In the genomic region with DNA sequence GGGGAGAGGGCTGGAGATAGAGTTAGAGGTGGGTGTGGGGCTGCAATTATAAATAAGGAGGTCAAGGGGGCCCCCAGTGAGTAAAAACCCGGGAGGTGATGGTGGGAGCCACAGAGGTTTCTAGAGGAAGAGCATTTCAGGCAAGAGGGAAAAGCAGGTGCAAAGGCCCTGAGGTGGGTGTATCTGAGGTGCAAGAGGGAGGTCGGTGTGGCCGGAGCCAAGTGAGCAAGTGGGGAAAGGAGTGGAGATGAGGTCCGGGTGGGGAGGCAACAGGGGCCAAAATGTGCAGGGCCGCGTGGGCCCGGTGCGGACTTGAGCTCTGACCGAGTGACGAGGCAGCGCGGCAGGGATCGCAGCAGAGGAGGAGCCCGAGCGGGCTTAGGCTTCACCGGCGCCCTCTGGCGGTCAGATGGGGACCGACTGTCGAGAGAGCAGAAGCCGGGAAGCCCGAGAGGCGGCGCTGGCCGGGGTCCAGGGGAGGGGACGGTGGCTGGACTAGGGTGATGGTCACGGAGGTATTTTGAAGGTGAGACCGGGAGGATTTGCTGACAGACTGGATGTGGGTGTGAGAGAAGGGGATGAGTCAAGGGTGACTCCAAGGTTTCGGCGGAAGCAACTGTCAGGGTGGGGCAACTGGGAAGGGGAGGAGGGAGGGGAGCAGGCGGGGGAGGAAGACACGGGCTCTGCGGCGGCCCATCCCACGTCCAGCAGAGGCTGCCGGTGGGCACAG, we compare ENCODE assay signal across 8 cellular contexts. TPM values are rescaled to one million over a fixed set of nuclear protein-coding genes. Genes with fewer than 3 reads are reported as not detected.
DNase-seq lines count a peak whose midpoint lies in the region; ATAC-seq, FAIRE-seq and TF ChIP-seq lines count a peak whose summit lies in the region.

No MANE protein-coding gene starts in this region.

- H3K4me1 Mint-ChIP-seq in T-helper 17 cell, result peaks cover 22% of the 10 kb centered on the region

- TF ChIP-seq CTCF in GM12873 (IDR thresholded peaks at IDR 0.05; ENCODE audit: insufficient read depth, low read depth, low read length, missing control alignments), result peak; percentile 94
- TF ChIP-seq CTCF in right atrium auricular region (IDR thresholded peaks at IDR 0.05), result peak; percentile 89 to 96

- ATAC-seq in T-helper 17 cell (peak; percentile 92), HG03095 (IDR thresholded peaks at IDR 0.05; ENCODE audit: unreplicated experiment) (no peak)

- no peaks in the 10 kb centered on the region for H3K27me3 ChIP-seq in right atrium auricular region

- H3K27ac Mint-ChIP-seq in T-helper 17 cell, result no peak overlapping the region

- peaks cover 3% of the 10 kb centered on the region for H3K36me3 Mint-ChIP-seq in T-helper 17 cell (ENCODE audit: low read depth)

- H3K4me3 Mint-ChIP-seq in T-helper 17 cell, result peak overlapping the region; percentile 82

- H3K36me3 ChIP-seq in right atrium auricular region, result no peaks in the 10 kb centered on the region

- no peak overlapping the region for H3K27ac ChIP-seq in right atrium auricular region

- no peaks in the 10 kb centered on the region for H3K9me3 ChIP-seq in T-helper 17 cell (ENCODE audit: control insufficient read depth, low read length, poor library complexity, severe bottlenecking)
- no peaks in the 10 kb centered on the region for H3K9me3 ChIP-seq in right atrium auricular region

- peaks cover 0 to 8% of the 10 kb centered on the region in 2 donors for H3K4me1 ChIP-seq in right atrium auricular region

- H3K27me3 Mint-ChIP-seq in T-helper 17 cell, result no peaks in the 10 kb centered on the region

- H3K4me3 ChIP-seq in right atrium auricular region, result peak overlapping the region; percentile 29 to 43

- DNase-seq in NCI-H1417 (lab: John Stamatoyannopoulos, UW) (peak; percentile 65 to 89 (median 82)), T-helper 17 cell (peak; percentile 75 to 90 (median 82)), amniotic stem cell (lab: John Stamatoyannopoulos, UW) (peak; percentile 85), right atrium auricular region (ENCODE audit: low spot score) (peak; percentile 88), putamen (ENCODE audit: low spot score) (peak; percentile 63), urothelium cell line (ENCODE audit: low spot score) (peak; percentile 91)

- FAIRE-seq in urothelium cell line (lab: Jason Lieb, UNC), result no peak

RNA-seq across cellular contexts. Expression of a gene that starts 17.7 kb away (rescaled TPM):
- not detected for total RNA-seq in T-helper 17 cell
- not detected for total RNA-seq in right atrium auricular region

RNA-seq across cellular contexts. Expression of a gene that starts 26.0 kb away (rescaled TPM):
- total RNA-seq in T-helper 17 cell, result 1 to 10 TPM; 3.1 to 3.6 TPM
- total RNA-seq in right atrium auricular region, result not detected

RNA-seq across cellular contexts. Expression of a gene that starts 30.1 kb away (rescaled TPM):
- total RNA-seq in T-helper 17 cell (1,000 to 10,000 TPM; 2,478 to 2,506 TPM), right atrium auricular region (1,000 to 10,000 TPM in 1 of 2 donors, 100 to 1,000 TPM in 1; 846 to 1,334 TPM)

RNA-seq across cellular contexts. Expression of a gene that starts 30.5 kb away (rescaled TPM):
- total RNA-seq in T-helper 17 cell (10 to 100 TPM; 11.9 to 12.6 TPM), right atrium auricular region (1 to 10 TPM; 6.2 to 8.0 TPM)

RNA-seq across cellular contexts. Expression of a gene that starts 36.9 kb away (rescaled TPM):
- not detected for total RNA-seq in T-helper 17 cell
- total RNA-seq in right atrium auricular region, result not detected
